20 cellular contexts compared by ENCODE assay signal in genomic region chr2:9343524-9343923, GRCh38.
"Had no signal": no experiment of that assay in that cellular context is flagged by ENCODE, and none has a peak within 500 bp of the region (broad histone marks: within the 10 kb centered on the region; RNA-seq: fewer than 3 reads in every experiment).

No MANE protein-coding gene starts in this region.

- DNase-seq: Karpas-422, KG1, MG63, NCI-H1092 treated with DMSO at 0.1 percent for 48 hours, NCI-H1436, NCI-H187, NCI-H2029, NCI-H2081 treated with DMSO at 0.1 percent for 48 hours, NCI-H2171, NCI-H226, NCI-H446, NCI-H510A, NCI-H524 treated with DMSO at 0.1 percent for 48 hours, NCI-H69, NCI-H774, RPMI8226, SHP77, SK-N-SH, SW 1271 had no signal

- H3K9me3 ChIP-seq: MG63, SK-N-SH had no signal

- H3K9ac ChIP-seq: SK-N-SH had no signal

- FAIRE-seq: RCC 7860 had no signal

- H3K27me3 ChIP-seq: MG63 had no signal

- H3K4me2 ChIP-seq: SK-N-SH had no signal

- H3K4me3 ChIP-seq: MG63 had no signal
